Comparison of ENCODE assay signal across 38 cellular contexts in the genomic region with DNA sequence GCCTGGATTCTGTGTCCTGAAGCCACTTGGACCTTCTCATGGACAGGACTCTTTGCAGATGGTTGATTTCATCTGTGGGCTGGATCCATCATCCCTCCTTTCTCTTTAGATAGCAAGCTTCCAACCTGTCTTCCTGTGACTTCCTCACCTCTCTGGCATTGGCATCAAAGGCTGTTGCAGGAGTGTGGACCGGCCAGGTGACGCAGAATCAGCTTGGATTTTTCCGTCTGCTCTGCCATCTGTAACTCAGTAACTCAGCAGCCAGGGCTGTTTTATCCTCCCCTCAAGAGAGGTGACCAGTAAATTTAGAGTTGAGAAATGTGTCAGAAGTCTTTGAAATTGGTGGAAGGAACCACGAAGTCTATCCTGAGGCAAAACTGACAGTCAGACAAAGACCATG.
"Had no signal": no experiment of that assay in that cellular context is flagged by ENCODE, and none has a peak within 500 bp of the region (broad histone marks: within the 10 kb centered on the region; RNA-seq: fewer than 3 reads in every experiment).

No MANE protein-coding gene starts in this region.

- H3K36me3 Mint-ChIP-seq: activated naive CD4-positive, alpha-beta T cell treated with anti-CD3 and anti-CD28 coated beads, Interleukin-2, amount 50 U/mL, for 24 hours; activated naive CD8-positive, alpha-beta T cell; activated naive CD8-positive, alpha-beta T cell treated with anti-CD3 and anti-CD28 coated beads, Interleukin-2, amount 10 ng/mL, durations not matched to agents 7 days and 5 days; brain had no signal

- DNase-seq: activated effector memory CD4-positive, alpha-beta T cell treated with anti-CD3 and anti-CD28 coated beads, Interleukin-2, amount 50 U/mL, for 16 hours; activated effector memory CD4-positive, alpha-beta T cell treated with Interleukin-2 at 50 U/mL for 16 hours; activated gamma-delta T cell; activated gamma-delta T cell treated with Interleukin-2 at 50 U/mL for 16 hours; activated naive CD4-positive, alpha-beta T cell; activated naive CD4-positive, alpha-beta T cell treated with anti-CD3 and anti-CD28 coated beads for 36 hours; activated naive CD4-positive, alpha-beta T cell treated with anti-CD3 and anti-CD28 coated beads, Interleukin-2, amount 10 ng/mL, durations not matched to agents 7 days and 5 days; activated naive CD4-positive, alpha-beta T cell treated with anti-CD3 and anti-CD28 coated beads, Interleukin-2, amount 50 U/mL, for 16 hours; activated naive CD4-positive, alpha-beta T cell treated with Interleukin-2 at 50 U/mL for 16 hours; activated naive CD8-positive, alpha-beta T cell treated with anti-CD3 and anti-CD28 coated beads for 36 hours; activated naive CD8-positive, alpha-beta T cell treated with anti-CD3 and anti-CD28 coated beads, Interleukin-2, amount 10 ng/mL, durations not matched to agents 7 days and 5 days; activated naive CD8-positive, alpha-beta T cell treated with anti-CD3 and anti-CD28 coated beads, Interleukin-2, amount 50 U/mL, for 24 hours; activated T-cell treated with anti-CD3 and anti-CD28 coated beads for 4 hours; activated T-cell treated with anti-CD3 and anti-CD28 coated beads, Interleukin-2, amount 50 U/mL, for 1 hour; activated T-cell treated with anti-CD3 and anti-CD28 coated beads, Interleukin-2, amount 50 U/mL, for 24 hours; activated T-cell treated with anti-CD3 and anti-CD28 coated beads, Interleukin-2, amount 50 U/mL, for 4 hours; activated T-cell treated with anti-CD3 and anti-CD28 coated beads, Interleukin-2, amount 50 U/mL, for 48 hours; activated T-cell treated with anti-CD3 and anti-CD28 coated beads, Interleukin-2, amount 50 U/mL, for 72 hours; adrenal gland; amniotic stem cell; amygdala; anterior cingulate cortex; aorta; body of pancreas; brain microvascular endothelial cell; central memory CD4-positive, alpha-beta T cell; cerebellar nuclear complex had no signal

- H3K36me3 ChIP-seq: adrenal gland, ascending aorta, brain microvascular endothelial cell, breast epithelium, cardiac muscle cell had no signal

- H3K4me1 ChIP-seq: adrenal gland, ascending aorta, body of pancreas, breast epithelium had no signal

- H3K27me3 Mint-ChIP-seq: activated naive CD8-positive, alpha-beta T cell; activated naive CD8-positive, alpha-beta T cell treated with anti-CD3 and anti-CD28 coated beads, Interleukin-2, amount 10 ng/mL, durations not matched to agents 7 days and 5 days; activated naive CD8-positive, alpha-beta T cell treated with anti-CD3 and anti-CD28 coated beads, Interleukin-2, amount 50 U/mL, for 24 hours; activated T-cell treated with anti-CD3 and anti-CD28 coated beads, Interleukin-2, amount 50 U/mL, for 24 hours; central memory CD8-positive, alpha-beta T cell had no signal

- H3K27ac ChIP-seq: adrenal gland, ascending aorta, body of pancreas, brain microvascular endothelial cell, breast epithelium, cardiac muscle cell had no signal

- H3K9me3 ChIP-seq: adrenal gland, ascending aorta, body of pancreas, breast epithelium had no signal

- H3K4me3 Mint-ChIP-seq: activated naive CD4-positive, alpha-beta T cell treated with anti-CD3 and anti-CD28 coated beads for 36 hours; activated naive CD4-positive, alpha-beta T cell treated with anti-CD3 and anti-CD28 coated beads, Interleukin-2, amount 10 ng/mL, durations not matched to agents 7 days and 5 days; activated naive CD4-positive, alpha-beta T cell treated with anti-CD3 and anti-CD28 coated beads, Interleukin-2, amount 50 U/mL, for 24 hours; activated naive CD8-positive, alpha-beta T cell; activated naive CD8-positive, alpha-beta T cell treated with anti-CD3 and anti-CD28 coated beads for 36 hours; activated naive CD8-positive, alpha-beta T cell treated with anti-CD3 and anti-CD28 coated beads, Interleukin-2, amount 10 ng/mL, durations not matched to agents 7 days and 5 days; activated naive CD8-positive, alpha-beta T cell treated with anti-CD3 and anti-CD28 coated beads, Interleukin-2, amount 50 U/mL, for 24 hours; activated T-cell treated with anti-CD3 and anti-CD28 coated beads, Interleukin-2, amount 50 U/mL, for 24 hours; activated T-cell treated with anti-CD3 and anti-CD28 coated beads, Interleukin-2, amount 50 U/mL, for 4 hours; activated T-cell treated with anti-CD3 and anti-CD28 coated beads, Interleukin-2, amount 50 U/mL, for 72 hours; activated T-helper 1 cell treated with anti-CD3 and anti-CD28 coated beads, Interleukin-12 subunit alpha, Interleukin-12 subunit beta, Interleukin-2, Interleukin-4 antibody, amounts not matched to agents 30 ng/mL and 10 ng/mL and 1 ng/mL, durations not matched to agents 14 hours and 24 hours and 36 hours; activated T-helper 17 cell treated with anti-CD3 and anti-CD28 coated beads, Interleukin-2, amount 50 U/mL, for 72 hours; brain; central memory CD8-positive, alpha-beta T cell had no signal

- H3K27me3 ChIP-seq: adrenal gland, ascending aorta, body of pancreas, brain microvascular endothelial cell, breast epithelium, cardiac muscle cell had no signal

- H3K4me1 Mint-ChIP-seq: activated naive CD4-positive, alpha-beta T cell treated with anti-CD3 and anti-CD28 coated beads, Interleukin-2, amount 50 U/mL, for 24 hours; activated naive CD8-positive, alpha-beta T cell treated with anti-CD3 and anti-CD28 coated beads for 36 hours; activated naive CD8-positive, alpha-beta T cell treated with anti-CD3 and anti-CD28 coated beads, Interleukin-2, amount 10 ng/mL, durations not matched to agents 7 days and 5 days; activated naive CD8-positive, alpha-beta T cell treated with anti-CD3 and anti-CD28 coated beads, Interleukin-2, amount 50 U/mL, for 24 hours; activated T-helper 17 cell treated with anti-CD3 and anti-CD28 coated beads, Interleukin-2, amount 50 U/mL, for 72 hours; brain; central memory CD8-positive, alpha-beta T cell had no signal

- H3K27ac Mint-ChIP-seq: activated naive CD4-positive, alpha-beta T cell treated with anti-CD3 and anti-CD28 coated beads for 36 hours; activated naive CD4-positive, alpha-beta T cell treated with anti-CD3 and anti-CD28 coated beads, Interleukin-2, amount 10 ng/mL, durations not matched to agents 7 days and 5 days; activated naive CD4-positive, alpha-beta T cell treated with anti-CD3 and anti-CD28 coated beads, Interleukin-2, amount 50 U/mL, for 24 hours; activated naive CD4-positive, alpha-beta T cell treated with anti-CD3 and anti-CD28 coated beads, Interleukin-2, amount 50 U/mL, for 72 hours; activated naive CD8-positive, alpha-beta T cell; activated naive CD8-positive, alpha-beta T cell treated with anti-CD3 and anti-CD28 coated beads for 36 hours; activated naive CD8-positive, alpha-beta T cell treated with anti-CD3 and anti-CD28 coated beads, Interleukin-2, amount 10 ng/mL, durations not matched to agents 7 days and 5 days; activated naive CD8-positive, alpha-beta T cell treated with anti-CD3 and anti-CD28 coated beads, Interleukin-2, amount 50 U/mL, for 24 hours; activated T-cell treated with anti-CD3 and anti-CD28 coated beads, Interleukin-2, amount 50 U/mL, for 24 hours; activated T-cell treated with anti-CD3 and anti-CD28 coated beads, Interleukin-2, amount 50 U/mL, for 72 hours; activated T-helper 1 cell treated with anti-CD3 and anti-CD28 coated beads, Interleukin-12 subunit alpha, Interleukin-12 subunit beta, Interleukin-2, Interleukin-4 antibody, amounts not matched to agents 30 ng/mL and 10 ng/mL and 1 ng/mL, durations not matched to agents 14 hours and 24 hours and 36 hours; activated T-helper 17 cell treated with anti-CD3 and anti-CD28 coated beads, Interleukin-2, amount 50 U/mL, for 72 hours; activated T-helper 2 cell treated with anti-CD3 and anti-CD28 coated beads, Interferon-gamma antibody, Interleukin-2, Interleukin-4, amounts not matched to agents 10 μg/mL and 5 μg/mL and 100 μg/mL, durations not matched to agents 14 hours and 24 hours and 36 hours; brain had no signal

- H3K4me3 ChIP-seq: adrenal gland, ascending aorta, body of pancreas, breast epithelium, cardiac muscle cell had no signal

- ATAC-seq: activated naive CD4-positive, alpha-beta T cell treated with anti-CD3 and anti-CD28 coated beads, Interleukin-2, amount 50 U/mL, for 72 hours; activated naive CD8-positive, alpha-beta T cell treated with anti-CD3 and anti-CD28 coated beads, Interleukin-2, amount 50 U/mL, for 24 hours; activated T-cell treated with anti-CD3 and anti-CD28 coated beads, Interleukin-2, amount 50 U/mL, for 4 hours; activated T-cell treated with anti-CD3 and anti-CD28 coated beads, Interleukin-2, amount 50 U/mL, for 72 hours; activated T-helper 17 cell treated with anti-CD3 and anti-CD28 coated beads, Interleukin-2, amount 50 U/mL, for 72 hours; body of pancreas had no signal
